15 cellular contexts compared by ENCODE assay signal in the genomic region with DNA sequence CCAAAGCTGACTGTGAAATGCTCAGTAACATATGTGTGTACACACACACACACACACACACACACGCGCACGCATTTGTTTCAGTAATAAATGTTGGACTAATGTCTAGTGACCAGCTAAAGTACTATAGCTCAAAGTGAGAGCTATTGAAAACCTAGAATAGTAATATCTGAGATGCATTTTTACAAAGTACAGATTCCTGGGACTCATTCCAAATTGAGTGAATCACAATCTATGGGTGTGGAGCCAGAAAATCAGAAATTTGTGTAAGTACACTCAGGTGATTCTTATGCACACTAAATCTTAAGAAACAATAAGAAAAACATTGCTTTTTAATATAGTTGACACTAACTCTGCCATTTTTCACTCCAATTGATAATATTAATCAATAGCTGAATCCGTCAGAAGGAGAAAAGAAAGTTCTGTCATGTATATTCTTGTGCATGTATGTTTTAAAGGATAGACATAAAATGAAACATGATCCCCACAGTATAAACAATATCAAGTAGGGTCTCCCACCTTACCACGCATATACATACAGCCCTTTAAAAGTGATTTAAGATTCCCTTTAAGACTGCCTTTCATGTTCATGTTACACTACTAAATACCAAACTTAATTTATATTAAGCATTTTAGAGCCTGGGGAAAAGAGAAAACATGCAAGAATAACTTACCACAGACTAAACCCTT.
DNase-seq lines count a peak whose midpoint lies in the region; ATAC-seq and TF ChIP-seq lines count a peak whose summit lies in the region.
"Had no signal": no experiment of that assay in that cellular context is flagged by ENCODE, and none has a peak within 500 bp of the region (broad histone marks: within the 10 kb centered on the region; RNA-seq: fewer than 3 reads in every experiment).

No MANE protein-coding gene starts in this region.

- no peaks in the 10 kb centered on the region for H3K9me3 ChIP-seq in adipocyte (ENCODE audit: control insufficient read depth, low read length)
- H3K9me3 ChIP-seq: gastrocnemius medialis, upper lobe of left lung had no signal

- H3K4me1 ChIP-seq in adipocyte (ENCODE audit: control insufficient read depth, insufficient read depth, low read length) = peaks cover 40% of the 10 kb centered on the region
- H3K4me1 ChIP-seq: neural progenitor cell had no signal

- no peaks in the 10 kb centered on the region for H3K27me3 ChIP-seq in adipocyte (replicated peaks; ENCODE audit: control insufficient read depth, insufficient read depth, low read length)
- H3K27me3 ChIP-seq: gastrocnemius medialis, neural progenitor cell, upper lobe of left lung had no signal

- peak overlapping the region; percentile 45 for H3K9ac ChIP-seq in adipocyte (ENCODE audit: low read length)
- H3K9ac ChIP-seq: neural progenitor cell had no signal

- no peak for TF ChIP-seq CTCF in fibroblast of villous mesenchyme (IDR thresholded peaks at IDR 0.05; ENCODE audit: insufficient read depth, low read depth, low read length)

- DNase-seq in NCI-H446 (lab: John Stamatoyannopoulos, UW) (peak; percentile 2 to 29), NCI-H446 treated with DMSO at 0.1 percent for 48 hours (lab: John Stamatoyannopoulos, UW) (no peak), adipocyte (ENCODE audit: low read depth) (peak; percentile 83), fibroblast of villous mesenchyme (ENCODE audit: low read depth) (peak; percentile 42), skeletal muscle cell (ENCODE audit: low read depth) (peak; percentile 40), NCI-H1048 (lab: John Stamatoyannopoulos, UW) (no peak)
- DNase-seq in effector CD4-positive, alpha-beta T cell = no peak
- DNase-seq: activated CD4-positive, alpha-beta T cell treated with anti-CD3 and anti-CD28 coated beads for 4 hours; GOT3; NCI-H2081 treated with DMSO at 0.1 percent for 48 hours had no signal

- ATAC-seq in GM18861 (IDR thresholded peaks at IDR 0.05; ENCODE audit: unreplicated experiment) = no peak
- ATAC-seq: activated T-helper 17 cell treated with anti-CD3 and anti-CD28 coated beads, Interleukin-2, amount 50 U/mL, for 72 hours; gastrocnemius medialis had no signal

- peaks cover 6% of the 10 kb centered on the region for H3K36me3 ChIP-seq in adipocyte (ENCODE audit: control insufficient read depth, insufficient read depth, low read length, severe bottlenecking)
- H3K36me3 ChIP-seq: gastrocnemius medialis, neural progenitor cell had no signal

- H3K4me3 ChIP-seq in adipocyte (ENCODE audit: low read length) = peak overlapping the region; percentile 59
- H3K4me3 ChIP-seq in fibroblast of villous mesenchyme (ENCODE audit: low read depth, low read length) = no peak overlapping the region
- H3K4me3 ChIP-seq in skeletal muscle cell (ENCODE audit: low read depth, low read length) = no peak overlapping the region
- H3K4me3 ChIP-seq: gastrocnemius medialis, neural progenitor cell, upper lobe of left lung had no signal

Comparison
In these comparisons a context has a peak if more than half of its experiments do, and no peak if none do; other contexts are left out.
1. DNase-seq: peak in NCI-H446 (2 of 2), adipocyte (single experiment), fibroblast of villous mesenchyme (single experiment) and skeletal muscle cell (single experiment); none in NCI-H446 treated with DMSO at 0.1 percent for 48 hours (single experiment), effector CD4-positive, alpha-beta T cell (single experiment) and NCI-H1048 (single experiment).